Comparison of ENCODE assay signal across 25 cellular contexts in the genomic region with DNA sequence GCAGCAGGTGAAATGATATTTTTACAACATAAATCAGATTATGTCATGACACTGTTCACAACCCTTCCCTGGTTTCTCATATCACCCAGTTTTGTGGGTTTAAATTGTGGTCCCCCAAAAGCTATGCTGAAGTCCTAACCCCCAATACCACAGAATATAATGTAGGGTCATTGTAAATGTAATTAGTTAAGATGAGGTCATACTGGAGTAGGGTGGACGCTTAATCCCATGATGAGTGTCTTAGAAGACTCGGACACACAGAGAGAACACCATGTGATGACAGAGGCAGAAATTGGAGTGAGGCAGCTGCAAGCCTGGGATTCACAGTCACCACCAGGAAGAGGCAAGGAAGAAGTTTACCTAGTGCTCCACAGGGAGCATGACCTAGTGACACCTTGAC.
A peak's percentile ranks its signal among the peaks of the same experiment; 100 is the strongest.
DNase-seq lines count a peak whose midpoint lies in the region; ATAC-seq, FAIRE-seq and TF ChIP-seq lines count a peak whose summit lies in the region.
"Had no signal": no experiment of that assay in that cellular context is flagged by ENCODE, and none has a peak within 500 bp of the region (broad histone marks: within the 10 kb centered on the region; RNA-seq: fewer than 3 reads in every experiment).

No MANE protein-coding gene starts in this region.

- no peaks in the 10 kb centered on the region for H3F3A ChIP-seq in PC-3 (ENCODE audit: low read length, unreplicated experiment)

- no peaks in the 10 kb centered on the region; a peak in 2 of 5 replicates for H3K27me3 ChIP-seq in HepG2 (ENCODE audit: control insufficient read depth in 1 of 2, insufficient read depth in 2 of 2, low read length in 2 of 2)
- no peaks in the 10 kb centered on the region for H3K27me3 ChIP-seq in right lobe of liver
- H3K27me3 ChIP-seq in PC-3 (ENCODE audit: low read length): no peaks in the 10 kb centered on the region
- H3K27me3 ChIP-seq: BE2C, BLaER1 had no signal

- H3K4me3 ChIP-seq in HepG2 (replicated peaks in 1 of 3; ENCODE audit: insufficient read depth in 1 of 3, low read depth in 2 of 3, low read length in 3 of 3) (no peak overlapping the region), right lobe of liver (no peak overlapping the region), PC-3 (ENCODE audit: low read length) (no peak overlapping the region)
- H3K4me3 ChIP-seq: BLaER1, GM12878 had no signal

- H3K27ac ChIP-seq in HepG2 (ENCODE audit: extremely low read length, insufficient read depth, low read length) (no peak overlapping the region), right lobe of liver (no peak overlapping the region), PC-3 (ENCODE audit: low read length) (no peak overlapping the region)
- H3K27ac ChIP-seq: BLaER1 had no signal

- TF ChIP-seq CTCF in HepG2 (CRISPR knock-in tag; IDR thresholded peaks at IDR 0.05) (no peak), right lobe of liver (IDR thresholded peaks at IDR 0.05) (no peak), PC-3 (conservative IDR thresholded peaks at IDR 0.05; ENCODE audit: low read depth, low read length) (no peak)

- TF ChIP-seq EP300 in HepG2 (IDR thresholded peaks at IDR 0.05; ENCODE audit: low read depth in 2 of 2, low read length in 2 of 2) (no peak), HepG2 (CRISPR knock-in tag; IDR thresholded peaks at IDR 0.05; ENCODE audit: borderline replicate concordance) (no peak), Ishikawa (IDR thresholded peaks at IDR 0.05; ENCODE audit: borderline replicate concordance) (peak; percentile 76; the same call in 1 of the 2 replicates)

- CTCF ChIA-PET in HepG2 (lab: Yijun Ruan, JAX; ENCODE audit: low intra/inter-chr PET ratio, low total read pairs) (no interaction called here), PC-3 (lab: Charles Lee) (no interaction called here)

- TF ChIP-seq POLR2A in HepG2 (IDR thresholded peaks at IDR 0.05; ENCODE audit: insufficient read depth in 1 of 2, low read depth in 2 of 2, low read length in 2 of 2) (no peak), right lobe of liver (IDR thresholded peaks at IDR 0.05) (no peak)

- intact Hi-C loops in HepG2 (cut with micrococcal nuclease; ENCODE audit: unreplicated experiment) (no loop called here), right lobe of liver (cut with DNase I) (no loop called here), PC-3 (cut with micrococcal nuclease) (no loop called here)

- no peaks in the 10 kb centered on the region for H3K36me3 ChIP-seq in HepG2 (replicated peaks in 1 of 2; ENCODE audit: control insufficient read depth in 1 of 2, insufficient read depth in 2 of 2, low read length in 2 of 2)
- no peaks in the 10 kb centered on the region for H3K36me3 ChIP-seq in right lobe of liver
- H3K36me3 ChIP-seq in PC-3 (ENCODE audit: low read depth, low read length): no peaks in the 10 kb centered on the region
- H3K36me3 ChIP-seq: BE2C, BLaER1 had no signal

- BruUV-seq in HepG2 (replicated peaks; lab: Mats Ljungman, UMichigan): no TSS peak
- BruUV-seq in PC-3 (replicated peaks; lab: Mats Ljungman, UMichigan): no TSS peak

- no peak overlapping the region for H2AFZ ChIP-seq in HepG2 (ENCODE audit: low read length)
- H2AFZ ChIP-seq in PC-3 (ENCODE audit: low read length): no peak overlapping the region

- in situ Hi-C loops in HepG2 (cut with HindIII; ENCODE audit: extremely low pct_ligation_motif_present, low pct_unique_long_range_greater_than_20kb): no loop called here

- ATAC-seq in HepG2 (no peak), right lobe of liver (no peak), HG02884 (IDR thresholded peaks at IDR 0.05; ENCODE audit: unreplicated experiment) (no peak), PC-3 (no peak)
- ATAC-seq: GM12878 had no signal

- TF ChIP-seq RAD21 in HepG2 (CRISPR knock-in tag; IDR thresholded peaks at IDR 0.05) (no peak), Ishikawa (IDR thresholded peaks at IDR 0.05; ENCODE audit: low read depth) (no peak)

- H4K20me1 ChIP-seq in HepG2 (ENCODE audit: insufficient read depth, low read length): no peaks in the 10 kb centered on the region
- no peaks in the 10 kb centered on the region for H4K20me1 ChIP-seq in PC-3 (ENCODE audit: low read length)
- H4K20me1 ChIP-seq: BLaER1 had no signal

- H3K4me2 ChIP-seq in HepG2 (ENCODE audit: low read depth, low read length): no peak overlapping the region
- H3K4me2 ChIP-seq in PC-3 (ENCODE audit: low read length): no peak overlapping the region

- H3K4me1 ChIP-seq in HepG2 (ENCODE audit: insufficient read depth, low read length) (no peaks in the 10 kb centered on the region), right lobe of liver (peaks cover 0 to 13% (median 2%) of the 10 kb centered on the region in 4 donors), PC-3 (ENCODE audit: insufficient read depth, low read length) (no peaks in the 10 kb centered on the region)
- H3K4me1 ChIP-seq: BE2C had no signal

- 73% methylated on average over 2 of the region's 2 CpGs for WGBS in HepG2 (ENCODE audit: low lambda C conversion rate)
- 89% methylated on average over 2 of the region's 2 CpGs for WGBS in right lobe of liver (ENCODE audit: insufficient coverage, low coverage, low lambda C conversion rate, missing lambda C conversion rate)

- H3K9me2 ChIP-seq in PC-3 (replicated peaks; ENCODE audit: low read length): no peaks in the 10 kb centered on the region

- no peak for FAIRE-seq in HepG2 (lab: Jason Lieb, UNC)
- FAIRE-seq: A204.1, GM12878, GM12892, GM18507 had no signal

- H3K9me3 ChIP-seq in HepG2 (ENCODE audit: low read length) (no peaks in the 10 kb centered on the region), right lobe of liver (no peaks in the 10 kb centered on the region), PC-3 (ENCODE audit: low read length) (no peaks in the 10 kb centered on the region)
- H3K9me3 ChIP-seq: BE2C, BLaER1 had no signal

- H3K9ac ChIP-seq in HepG2 (ENCODE audit: insufficient read depth, low read depth, low read length) (no peak overlapping the region), PC-3 (ENCODE audit: low read length) (no peak overlapping the region)
- H3K9ac ChIP-seq: BLaER1 had no signal

- POLR2A ChIA-PET in HepG2 (lab: Yijun Ruan, JAX): no interaction called here
- POLR2A ChIA-PET in PC-3 (lab: Charles Lee; ENCODE audit: unreplicated experiment): no interaction called here

- DNase-seq in HepG2 (ENCODE audit: low spot score) (no peak), right lobe of liver (no peak), PC-3 (no peak)
- DNase-seq: 8988T; ACHN; BE2C; C1 segment of cervical spinal cord; CD4-positive, alpha-beta memory T cell; CD4-positive, CD25-positive, alpha-beta regulatory T cell; CD8-positive, alpha-beta memory T cell; COR-L47; DMS 273 treated with DMSO at 0.1 percent for 48 hours; DMS153; DMS53; DMS79; DND-41; EL; GDM1 had no signal

- H3K79me2 ChIP-seq in HepG2 (ENCODE audit: insufficient read depth, low read length): no peaks in the 10 kb centered on the region
- H3K79me2 ChIP-seq in PC-3 (ENCODE audit: low read length): no peaks in the 10 kb centered on the region

TF ChIP-seq in HepG2, 621 proteins besides CTCF, POLR2A, EP300 and RAD21:
- TF ChIP-seq SETDB1 (CRISPR knock-in tag; IDR thresholded peaks at IDR 0.05; ENCODE audit: borderline replicate concordance): no peak
- no peak for TF ChIP-seq HNRNPLL (IDR thresholded peaks at IDR 0.05; ENCODE audit: low read depth, low read length, poor library complexity, severe bottlenecking)
- no peak for TF ChIP-seq NR2F1 (CRISPR knock-in tag; IDR thresholded peaks at IDR 0.05)
- TF ChIP-seq ATF7 (IDR thresholded peaks at IDR 0.05): peak; percentile 53; the same call in 1 of the 2 replicates
- no peak for TF ChIP-seq ATF7 (CRISPR knock-in tag; IDR thresholded peaks at IDR 0.05)
TF ChIP-seq in HepG2: peak in this region for 1.

TF ChIP-seq in Ishikawa, 13 proteins besides CTCF, POLR2A, EP300 and RAD21:
- no peak for TF ChIP-seq EGR1 (IDR thresholded peaks at IDR 0.05)
- TF ChIP-seq, protein P1, sequence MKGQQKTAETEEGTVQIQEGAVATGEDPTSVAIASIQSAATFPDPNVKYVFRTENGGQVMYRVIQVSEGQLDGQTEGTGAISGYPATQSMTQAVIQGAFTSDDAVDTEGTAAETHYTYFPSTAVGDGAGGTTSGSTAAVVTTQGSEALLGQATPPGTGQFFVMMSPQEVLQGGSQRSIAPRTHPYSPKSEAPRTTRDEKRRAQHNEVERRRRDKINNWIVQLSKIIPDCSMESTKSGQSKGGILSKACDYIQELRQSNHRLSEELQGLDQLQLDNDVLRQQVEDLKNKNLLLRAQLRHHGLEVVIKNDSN (IDR thresholded peaks at IDR 0.05): no peak
- no peak; the same call in 1 of the 2 replicates for TF ChIP-seq TCF12 (IDR thresholded peaks at IDR 0.05; ENCODE audit: low read depth)
- no peak for TF ChIP-seq FOXM1 (IDR thresholded peaks at IDR 0.05; ENCODE audit: borderline replicate concordance, low read depth)
- TF ChIP-seq, protein P2, sequence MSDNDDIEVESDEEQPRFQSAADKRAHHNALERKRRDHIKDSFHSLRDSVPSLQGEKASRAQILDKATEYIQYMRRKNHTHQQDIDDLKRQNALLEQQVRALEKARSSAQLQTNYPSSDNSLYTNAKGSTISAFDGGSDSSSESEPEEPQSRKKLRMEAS (IDR thresholded peaks at IDR 0.05): no peak
- TF ChIP-seq NFIC (IDR thresholded peaks at IDR 0.05): no peak
